Comparison of ENCODE assay signal across 8 cellular contexts in the genomic region with DNA sequence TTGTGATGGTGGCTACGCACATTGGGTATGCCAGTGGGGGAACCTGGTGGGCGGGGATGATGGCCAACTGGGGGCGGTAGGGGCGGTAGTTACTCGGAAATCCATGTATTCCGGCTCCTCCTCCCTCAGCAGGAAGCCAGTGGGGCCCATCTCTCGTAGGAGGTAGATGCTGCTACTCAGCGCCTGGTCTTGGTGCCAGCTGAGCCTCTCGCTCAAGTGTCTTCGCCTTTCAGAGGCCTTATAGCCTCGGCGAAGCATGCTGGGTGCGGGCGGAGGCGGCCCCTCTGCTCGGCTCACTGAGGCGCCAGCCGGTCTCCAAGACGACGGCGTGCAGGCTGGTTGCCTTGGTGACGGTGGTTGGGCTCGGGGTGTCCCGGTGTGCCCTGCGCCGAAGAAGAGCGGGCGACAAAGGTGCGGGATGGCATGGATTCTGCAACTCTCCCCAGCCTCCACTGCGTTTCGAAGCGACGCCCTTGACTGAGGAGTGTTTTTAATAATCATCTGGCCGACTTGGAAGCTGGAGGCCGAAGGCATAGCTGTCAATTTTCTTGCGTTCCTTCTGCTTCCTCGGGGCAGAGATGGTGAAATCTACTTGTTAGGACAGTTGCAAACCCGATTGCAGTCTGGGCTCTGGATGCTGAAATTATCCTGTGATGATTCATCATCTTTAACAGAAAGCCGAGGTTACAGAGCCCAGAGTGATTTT. TPM values are rescaled to one million over a fixed set of nuclear protein-coding genes. Genes with fewer than 3 reads are reported as not detected.
DNase-seq lines count a peak whose midpoint lies in the region; TF ChIP-seq lines count a peak whose summit lies in the region.

A gene with protein sequence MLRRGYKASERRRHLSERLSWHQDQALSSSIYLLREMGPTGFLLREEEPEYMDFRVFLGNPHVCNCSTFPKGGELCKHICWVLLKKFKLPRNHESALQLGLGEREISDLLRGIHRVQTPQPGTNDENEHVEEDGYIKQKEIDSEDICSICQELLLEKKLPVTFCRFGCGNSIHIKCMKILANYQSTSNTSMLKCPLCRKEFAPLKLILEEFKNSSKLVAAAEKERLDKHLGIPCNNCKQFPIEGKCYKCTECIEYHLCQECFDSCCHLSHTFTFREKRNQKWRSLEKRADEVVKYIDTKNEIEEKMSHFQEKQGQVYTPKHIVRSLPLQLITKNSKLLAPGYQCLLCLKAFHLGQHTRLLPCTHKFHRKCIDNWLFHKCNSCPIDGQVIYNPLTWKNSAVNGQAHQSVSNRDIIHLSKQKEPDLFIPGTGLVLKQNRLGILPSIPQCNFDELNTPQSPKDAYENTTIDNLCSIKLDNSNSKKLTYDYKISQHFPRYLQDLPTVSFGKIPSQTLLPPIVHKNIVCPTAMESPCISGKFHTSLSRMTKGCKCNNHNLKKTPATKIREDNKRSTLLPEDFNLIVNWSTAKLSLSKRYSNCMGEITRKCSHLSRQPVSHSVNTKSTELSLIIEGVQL (minus strand): TSS at position 298 of the 706 bp plus-strand sequence. CDS start 40 bp downstream, at position 258.

- no peak for TF ChIP-seq POLR2A in esophagus muscularis mucosa (IDR thresholded peaks at IDR 0.05; ENCODE audit: low read depth)

- TF ChIP-seq CTCF in HFF-Myc (IDR thresholded peaks at IDR 0.05; ENCODE audit: low read depth, low read length, missing control alignments) (no peak), esophagus muscularis mucosa (IDR thresholded peaks at IDR 0.05) (no peak)

- H3K4me3 Mint-ChIP-seq in CD8-positive, alpha-beta memory T cell = peak within 1 kb of the TSS in 3 of 7 donors; percentile 28 to 55 (median 50)

- peak within 1 kb of the TSS in 1 of 8 donors; percentile 39 for H3K27ac Mint-ChIP-seq in CD8-positive, alpha-beta memory T cell

- H3K4me1 ChIP-seq in ES-I3 (ENCODE audit: insufficient read depth, low read length) (no peaks in the 10 kb centered on the region), esophagus muscularis mucosa (peaks cover 5 to 12% (median 9%) of the 10 kb centered on the region in 4 donors), mononuclear cell (ENCODE audit: insufficient read depth, low read length) (peaks cover 13% of the 10 kb centered on the region)
- H3K4me1 ChIP-seq in CD8-positive, alpha-beta memory T cell (ENCODE audit: insufficient read depth, low read length) = no peaks in the 10 kb centered on the region

- H3K9me3 Mint-ChIP-seq in CD8-positive, alpha-beta memory T cell = peaks cover 0 to 11% (median 2%) of the 10 kb centered on the region in 5 donors

- H3K36me3 ChIP-seq in ES-I3 (ENCODE audit: insufficient read depth, low read length) = no peaks in the 10 kb centered on the region
- no peaks in the 10 kb centered on the region for H3K36me3 ChIP-seq in esophagus muscularis mucosa
- no peaks in the 10 kb centered on the region for H3K36me3 ChIP-seq in CD8-positive, alpha-beta memory T cell (ENCODE audit: insufficient read depth, low read length)

- DNase-seq in HFF-Myc (ENCODE audit: extremely low read depth, low read depth) (peak; percentile 15), NCI-H1694 (lab: John Stamatoyannopoulos, UW) (peak; percentile 26), esophagus muscularis mucosa (ENCODE audit: extremely low spot score) (no peak), substantia nigra (lab: John Stamatoyannopoulos, UW) (peak in 44 of 49 donors; percentile 1 to 70 (median 27))
- peak; percentile 8 to 9 for DNase-seq in activated CD4-positive, alpha-beta T cell treated with anti-CD3 and anti-CD28 coated beads, Interleukin-2, amount 50 U/mL, for 48 hours
- no peak for DNase-seq in CD8-positive, alpha-beta memory T cell

- no peak for TF ChIP-seq EP300 in esophagus muscularis mucosa (IDR thresholded peaks at IDR 0.05)

- intact Hi-C loops in esophagus muscularis mucosa (cut with DNase I) = no loop called here

- H3K27me3 ChIP-seq in esophagus muscularis mucosa = no peaks in the 10 kb centered on the region
- H3K27me3 ChIP-seq in mononuclear cell (ENCODE audit: insufficient read depth, low read length) = peaks cover 3% of the 10 kb centered on the region
- no peaks in the 10 kb centered on the region for H3K27me3 ChIP-seq in CD8-positive, alpha-beta memory T cell (ENCODE audit: insufficient read depth, low read length, poor library complexity, severe bottlenecking)

- 3% methylated on average over 37 of the region's 39 CpGs for WGBS in esophagus muscularis mucosa

- POLR2A ChIA-PET in CD8-positive, alpha-beta memory T cell (lab: Charles Lee) = no interaction called here

- peaks cover 7 to 23% of the 10 kb centered on the region in 2 donors for H3K27me3 Mint-ChIP-seq in CD8-positive, alpha-beta memory T cell

- H3K9me3 ChIP-seq in ES-I3 (ENCODE audit: control insufficient read depth, insufficient read depth, low read length) = no peaks in the 10 kb centered on the region
- H3K9me3 ChIP-seq in esophagus muscularis mucosa = no peaks in the 10 kb centered on the region
- H3K9me3 ChIP-seq in mononuclear cell (ENCODE audit: low read depth, low read length) = no peaks in the 10 kb centered on the region
- H3K9me3 ChIP-seq in CD8-positive, alpha-beta memory T cell (ENCODE audit: low read length) = no peaks in the 10 kb centered on the region

- H3K4me3 ChIP-seq in HFF-Myc (replicated peaks; ENCODE audit: low read depth, low read length) (peak within 1 kb of the TSS; percentile 44), esophagus muscularis mucosa (peak within 1 kb of the TSS; percentile 45 to 57 (median 50)), mononuclear cell (ENCODE audit: low read length) (peak within 1 kb of the TSS; percentile 31)
- no peak within 1 kb of the TSS for H3K4me3 ChIP-seq in CD8-positive, alpha-beta memory T cell (ENCODE audit: low read length)

- peaks cover 7 to 15% (median 14%) of the 10 kb centered on the region in 3 donors for H3K4me1 Mint-ChIP-seq in CD8-positive, alpha-beta memory T cell

- CTCF ChIA-PET in CD8-positive, alpha-beta memory T cell (lab: Charles Lee) = no interaction called here

- H3K9ac ChIP-seq in ES-I3 (ENCODE audit: low read depth, low read length) = peak within 1 kb of the TSS; percentile 56; the same call in 1 of the 2 replicates

- H3K36me3 Mint-ChIP-seq in CD8-positive, alpha-beta memory T cell = no peaks in the 10 kb centered on the region

- H3K27ac ChIP-seq in esophagus muscularis mucosa (replicated peaks in 1 of 4) (no peak within 1 kb of the TSS), substantia nigra (ENCODE audit: low read depth, low read length, poor library complexity, severe bottlenecking) (peak within 1 kb of the TSS; percentile 28)
- no peak within 1 kb of the TSS for H3K27ac ChIP-seq in CD8-positive, alpha-beta memory T cell (ENCODE audit: low read depth, low read length)

RNA-seq across cellular contexts. Expression of the gene that starts here (rescaled TPM):
- total RNA-seq in esophagus muscularis mucosa (not detected), mononuclear cell (not detected)
- total RNA-seq in CD8-positive, alpha-beta memory T cell = not detected
- polyA plus RNA-seq in CD8-positive, alpha-beta memory T cell = not detected

Comparison
In these comparisons a context has a peak if more than half of its experiments do, and no peak if none do; other contexts are left out.
1. DNase-seq: peak in HFF-Myc (single experiment), NCI-H1694 (single experiment), activated CD4-positive, alpha-beta T cell treated with anti-CD3 and anti-CD28 coated beads, Interleukin-2, amount 50 U/mL, for 48 hours (2 of 2) and substantia nigra (44 of 49); none in esophagus muscularis mucosa (single experiment) and CD8-positive, alpha-beta memory T cell (0 of 5).